8 cellular contexts compared by ENCODE assay signal in genomic region chr11:128290106-128290840, GRCh38.
DNase-seq lines count a peak whose midpoint lies in the region; ATAC-seq and TF ChIP-seq lines count a peak whose summit lies in the region.

No MANE protein-coding gene starts in this region.

- DNase-seq in DMS153 treated with DMSO at 0.1 percent for 48 hours (lab: John Stamatoyannopoulos, UW; ENCODE audit: unreplicated experiment) (peak; percentile 99), HL-60 (ENCODE audit: low read depth in 1 of 2, low spot score in 1 of 2) (peak; percentile 14 to 39), PC-3 (peak; percentile 94), fibroblast of lung (ENCODE audit: low read depth in 2 of 2) (peak; percentile 82 to 93), neural progenitor cell (ENCODE audit: low spot score) (peak; percentile 70), superior temporal gyrus (ENCODE audit: extremely low spot score) (peak; percentile 87)
- DNase-seq in activated T-cell treated with anti-CD3 and anti-CD28 coated beads, Interleukin-2, amount 50 U/mL, for 24 hours = peak; percentile 85

- TF ChIP-seq CTCF in HL-60 (IDR thresholded peaks at IDR 0.05; ENCODE audit: insufficient read depth, low read length) = peak; percentile 53
- TF ChIP-seq CTCF in PC-3 (conservative IDR thresholded peaks at IDR 0.05; ENCODE audit: low read depth, low read length) = peak; percentile 97
- peak; percentile 78 to 88 for TF ChIP-seq CTCF in fibroblast of lung (conservative IDR thresholded peaks at IDR 0.05 in 1 of 2, IDR thresholded peaks at IDR 0.05 in 1 of 2; ENCODE audit: low read depth in 1 of 2, low read length in 2 of 2)
- TF ChIP-seq CTCF in neural progenitor cell (IDR thresholded peaks at IDR 0.05) = peak; percentile 91

- H3K27me3 ChIP-seq in HL-60 (ENCODE audit: insufficient read depth, poor library complexity, severe bottlenecking) (no peaks in the 10 kb centered on the region), PC-3 (ENCODE audit: low read length) (no peaks in the 10 kb centered on the region), fibroblast of lung (ENCODE audit: control insufficient read depth, insufficient read depth, low read length) (no peaks in the 10 kb centered on the region), neural progenitor cell (no peaks in the 10 kb centered on the region)

- peak overlapping the region; percentile 98 for H3K27ac Mint-ChIP-seq in activated T-cell treated with anti-CD3 and anti-CD28 coated beads, Interleukin-2, amount 50 U/mL, for 24 hours
- H3K27ac Mint-ChIP-seq in neural progenitor cell = no peak overlapping the region

- H3K36me3 Mint-ChIP-seq in activated T-cell treated with anti-CD3 and anti-CD28 coated beads, Interleukin-2, amount 50 U/mL, for 24 hours (ENCODE audit: low read depth) = peaks cover 28% of the 10 kb centered on the region
- H3K36me3 Mint-ChIP-seq in neural progenitor cell = peaks cover 3% of the 10 kb centered on the region

- H3K4me2 ChIP-seq in PC-3 (ENCODE audit: low read length) = peak overlapping the region; percentile 57
- peak overlapping the region; percentile 69 for H3K4me2 ChIP-seq in fibroblast of lung (ENCODE audit: extremely low read depth, insufficient read depth, low read length)
- no peak overlapping the region for H3K4me2 ChIP-seq in neural progenitor cell

- CTCF ChIA-PET in PC-3 (lab: Charles Lee) = interaction anchor here (0.6 to 2.0 kb wide), 4 partner anchors 133 to 734 kb away, joined by 3 to 8 read pairs (median 4); no protein-coding TSS in a partner anchor

- H3K9me3 Mint-ChIP-seq in activated T-cell treated with anti-CD3 and anti-CD28 coated beads, Interleukin-2, amount 50 U/mL, for 24 hours = peaks cover 3% of the 10 kb centered on the region
- no peaks in the 10 kb centered on the region for H3K9me3 Mint-ChIP-seq in neural progenitor cell

- no peaks in the 10 kb centered on the region for H3K9me3 ChIP-seq in PC-3 (ENCODE audit: low read length)
- H3K9me3 ChIP-seq in fibroblast of lung (ENCODE audit: control insufficient read depth, insufficient read depth, low read depth, low read length) = no peaks in the 10 kb centered on the region
- H3K9me3 ChIP-seq in neural progenitor cell (ENCODE audit: low read depth) = no peaks in the 10 kb centered on the region

- H3K27ac ChIP-seq in HL-60 (replicated peaks) (no peak overlapping the region), PC-3 (ENCODE audit: low read length) (peak overlapping the region; percentile 53), fibroblast of lung (ENCODE audit: insufficient read depth, low read length) (peak overlapping the region; percentile 16), neural progenitor cell (no peak overlapping the region)

- H3K9ac ChIP-seq in PC-3 (ENCODE audit: low read length) = peak overlapping the region; percentile 7; the same call in 1 of the 2 replicates
- no peak overlapping the region for H3K9ac ChIP-seq in fibroblast of lung (ENCODE audit: insufficient read depth, low read length)
- no peak overlapping the region for H3K9ac ChIP-seq in neural progenitor cell

- H3K4me1 Mint-ChIP-seq in activated T-cell treated with anti-CD3 and anti-CD28 coated beads, Interleukin-2, amount 50 U/mL, for 24 hours (ENCODE audit: low read depth) = peaks cover 100% of the 10 kb centered on the region
- peaks cover 9% of the 10 kb centered on the region for H3K4me1 Mint-ChIP-seq in neural progenitor cell

- H3K4me1 ChIP-seq in PC-3 (ENCODE audit: insufficient read depth, low read length) = peaks cover 39% of the 10 kb centered on the region
- H3K4me1 ChIP-seq in fibroblast of lung (ENCODE audit: control insufficient read depth, extremely low read depth, insufficient read depth, low read length) = peaks cover 5% of the 10 kb centered on the region
- no peaks in the 10 kb centered on the region for H3K4me1 ChIP-seq in neural progenitor cell

- intact Hi-C loops in PC-3 (cut with micrococcal nuclease) = loop anchor here (1.0 to 5.0 kb wide), 8 partner anchors 44 to 542 kb away; no protein-coding TSS in a partner anchor

- H3K27me3 Mint-ChIP-seq in activated T-cell treated with anti-CD3 and anti-CD28 coated beads, Interleukin-2, amount 50 U/mL, for 24 hours = no peaks in the 10 kb centered on the region
- peaks cover 5% of the 10 kb centered on the region for H3K27me3 Mint-ChIP-seq in neural progenitor cell (ENCODE audit: insufficient read depth, low read depth)

- ATAC-seq in GM21360 (IDR thresholded peaks at IDR 0.05; ENCODE audit: unreplicated experiment) = peak; percentile 83
- ATAC-seq in PC-3 = peak; percentile 82

- peak overlapping the region; percentile 81 for H3K4me3 Mint-ChIP-seq in activated T-cell treated with anti-CD3 and anti-CD28 coated beads, Interleukin-2, amount 50 U/mL, for 24 hours
- H3K4me3 Mint-ChIP-seq in neural progenitor cell = no peak overlapping the region

- H3K79me2 ChIP-seq in PC-3 (ENCODE audit: low read length) = no peaks in the 10 kb centered on the region
- no peaks in the 10 kb centered on the region for H3K79me2 ChIP-seq in fibroblast of lung (ENCODE audit: control insufficient read depth, insufficient read depth, low read length)
- no peaks in the 10 kb centered on the region for H3K79me2 ChIP-seq in neural progenitor cell (ENCODE audit: low read depth)

- H3K36me3 ChIP-seq in PC-3 (ENCODE audit: low read depth, low read length) (no peaks in the 10 kb centered on the region), fibroblast of lung (ENCODE audit: control insufficient read depth, insufficient read depth, low read length) (no peaks in the 10 kb centered on the region), neural progenitor cell (no peaks in the 10 kb centered on the region)

- BruUV-seq in PC-3 (replicated peaks; lab: Mats Ljungman, UMichigan) = TSS peak; percentile 37

- no peaks in the 10 kb centered on the region for H3F3A ChIP-seq in PC-3 (ENCODE audit: low read length, unreplicated experiment)
- H3F3A ChIP-seq in neural progenitor cell (ENCODE audit: low read depth) = no peaks in the 10 kb centered on the region

- POLR2A ChIA-PET in PC-3 (lab: Charles Lee; ENCODE audit: unreplicated experiment) = interaction anchor here (0.6 kb wide), 1 partner anchor 47 kb away, joined by 5 read pairs; no protein-coding TSS in a partner anchor

- no peaks in the 10 kb centered on the region for H3K9me2 ChIP-seq in PC-3 (replicated peaks; ENCODE audit: low read length)

- H3K4me3 ChIP-seq in HL-60 (replicated peaks; ENCODE audit: insufficient read depth, low read length) = no peak overlapping the region
- no peak overlapping the region for H3K4me3 ChIP-seq in PC-3 (ENCODE audit: low read length)
- no peak overlapping the region for H3K4me3 ChIP-seq in fibroblast of lung (replicated peaks in 1 of 4; ENCODE audit: control extremely low read depth in 1 of 4, insufficient read depth in 1 of 4, low read depth in 3 of 4, low read length in 4 of 4)
- H3K4me3 ChIP-seq in neural progenitor cell = no peak overlapping the region

- H4K20me1 ChIP-seq in PC-3 (ENCODE audit: low read length) = no peaks in the 10 kb centered on the region
- no peaks in the 10 kb centered on the region for H4K20me1 ChIP-seq in fibroblast of lung (ENCODE audit: control insufficient read depth, extremely low read depth, insufficient read depth, low read length)
- H4K20me1 ChIP-seq in neural progenitor cell (ENCODE audit: low read depth) = no peaks in the 10 kb centered on the region

- H2AFZ ChIP-seq in PC-3 (ENCODE audit: low read length) (peak overlapping the region; percentile 64), fibroblast of lung (ENCODE audit: low read length) (no peak overlapping the region), neural progenitor cell (replicated peaks) (no peak overlapping the region)

Comparison
In these comparisons a context has a peak if more than half of its experiments do, and no peak if none do; other contexts are left out.
1. DNase-seq: peak in every context shown above with its lines; median percentile 99 in DMS153 treated with DMSO at 0.1 percent for 48 hours; 94 in PC-3; 88 in fibroblast of lung; 87 in superior temporal gyrus; 85 in activated T-cell treated with anti-CD3 and anti-CD28 coated beads, Interleukin-2, amount 50 U/mL, for 24 hours; 70 in neural progenitor cell; 26 in HL-60.
2. H3K27ac ChIP-seq: peak in PC-3 (single experiment) and fibroblast of lung (single experiment); none in HL-60 (single experiment) and neural progenitor cell (single experiment).
3. Peak in every context shown above with its lines, with median percentiles within 50 percentile points of each other: CTCF ChIP-seq.